12 cellular contexts compared by ENCODE assay signal in the genomic region with DNA sequence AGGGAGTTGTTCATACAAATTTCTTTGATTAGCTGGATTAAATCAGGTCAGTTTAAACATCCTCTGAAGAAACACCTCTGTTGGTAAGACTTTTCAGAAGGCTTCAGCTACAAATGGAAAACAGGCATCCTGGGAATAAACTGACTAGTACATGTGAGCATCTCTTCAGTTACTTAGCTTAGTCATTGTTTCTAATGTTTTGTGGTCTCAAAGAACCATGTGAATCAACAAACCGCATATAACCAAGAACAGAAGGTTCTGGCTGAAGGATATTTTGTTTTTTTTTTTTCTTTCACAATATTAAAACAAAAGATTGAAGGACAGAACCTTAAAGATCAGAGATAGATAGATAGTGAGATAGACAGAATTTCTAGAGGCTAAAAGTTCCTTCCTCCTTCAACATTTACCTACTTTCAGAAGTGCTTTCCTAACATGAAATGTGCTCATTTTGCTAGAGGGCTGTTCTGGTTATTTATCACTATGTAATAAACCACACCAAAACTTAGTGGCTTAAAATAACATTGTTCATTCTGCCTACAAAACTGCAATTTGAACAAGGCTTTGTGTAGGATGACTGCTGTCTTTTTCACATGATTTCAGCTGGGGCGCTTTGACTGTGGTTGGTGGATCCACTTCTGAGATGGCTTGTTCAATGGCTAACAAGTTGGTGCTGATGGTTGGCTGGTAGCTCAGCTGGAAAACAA.
DNase-seq lines count a peak whose midpoint lies in the region; ATAC-seq, FAIRE-seq and TF ChIP-seq lines count a peak whose summit lies in the region.
"Had no signal": no experiment of that assay in that cellular context is flagged by ENCODE, and none has a peak within 500 bp of the region (broad histone marks: within the 10 kb centered on the region; RNA-seq: fewer than 3 reads in every experiment).

No MANE protein-coding gene starts in this region.

- ATAC-seq in GM19463 (IDR thresholded peaks at IDR 0.05; ENCODE audit: unreplicated experiment) (peak; percentile 64), HG03135 (IDR thresholded peaks at IDR 0.05; ENCODE audit: unreplicated experiment) (peak; percentile 78), HG03025 (IDR thresholded peaks at IDR 0.05; ENCODE audit: low FRiP score, unreplicated experiment) (no peak)
- ATAC-seq: A549, left ventricle myocardium superior had no signal

- H3K4me3 Mint-ChIP-seq in chondrocyte (ENCODE audit: unreplicated experiment): no peak overlapping the region

- DNase-seq in AG08396 (ENCODE audit: low spot score): peak; percentile 37
- DNase-seq in chondrocyte (ENCODE audit: low spot score): no peak
- no peak for DNase-seq in ureter (ENCODE audit: low spot score)
- no peak for DNase-seq in GM12891 (ENCODE audit: insufficient read length, low spot score)
- DNase-seq in stimulated activated CD8-positive, alpha-beta memory T cell treated with anti-CD3 and anti-CD28 coated beads, Interleukin-4, amount 100 ng/mL, for 48 hours: no peak
- DNase-seq: dorsolateral prefrontal cortex, left ventricle myocardium superior, upper lobe of right lung had no signal

- H3K4me1 Mint-ChIP-seq in chondrocyte (ENCODE audit: low read depth): peaks cover 12% of the 10 kb centered on the region

- FAIRE-seq in GM12891 (lab: Jason Lieb, UNC): no peak
- FAIRE-seq: A549 had no signal

- peak overlapping the region; percentile 12 for H3K27ac Mint-ChIP-seq in chondrocyte (ENCODE audit: unreplicated experiment)

- no peak for TF ChIP-seq CTCF in chondrocyte (IDR thresholded peaks at IDR 0.05)

- H3K27me3 Mint-ChIP-seq in chondrocyte (ENCODE audit: low read depth): peaks cover 5% of the 10 kb centered on the region

- no peaks in the 10 kb centered on the region for H3K9me3 Mint-ChIP-seq in chondrocyte (ENCODE audit: low read depth)

- TF ChIP-seq POLR2A in GM12891 (IDR thresholded peaks at IDR 0.05; ENCODE audit: low read depth, low read length): no peak

- H3K36me3 Mint-ChIP-seq in chondrocyte (ENCODE audit: low read depth): no peaks in the 10 kb centered on the region

TF ChIP-seq in GM12891, 5 proteins besides CTCF, POLR2A, EP300 and RAD21:
- no peak for TF ChIP-seq PAX5 (IDR thresholded peaks at IDR 0.05; ENCODE audit: insufficient read depth, low read length, severe bottlenecking)
- TF ChIP-seq TAF1 (IDR thresholded peaks at IDR 0.05; ENCODE audit: low read depth, low read length): no peak
- no peak for TF ChIP-seq POLR2AphosphoS5 (IDR thresholded peaks at IDR 0.05; ENCODE audit: low read depth, low read length)
- no peak for TF ChIP-seq POU2F2 (IDR thresholded peaks at IDR 0.05; ENCODE audit: low read depth, low read length)
- TF ChIP-seq SPI1 (IDR thresholded peaks at IDR 0.05; ENCODE audit: low read depth, low read length): no peak
